Comparison of ENCODE assay signal across 17 cellular contexts in genomic region chr7:91892099-91892788, GRCh38. TPM values are rescaled to one million over a fixed set of nuclear protein-coding genes. Genes with fewer than 3 reads are reported as not detected.
DNase-seq lines count a peak whose midpoint lies in the region; ATAC-seq and TF ChIP-seq lines count a peak whose summit lies in the region.
"Had no signal": no experiment of that assay in that cellular context is flagged by ENCODE, and none has a peak within 500 bp of the region (broad histone marks: within the 10 kb centered on the region; RNA-seq: fewer than 3 reads in every experiment).

No MANE protein-coding gene starts in this region.

- no peaks in the 10 kb centered on the region for H3K79me2 ChIP-seq in PC-3 (ENCODE audit: low read length)

- H3K4me2 ChIP-seq in PC-3 (ENCODE audit: low read length) = 0 out of 2 replicates have a peak overlapping the region, but pooled peaks have one; percentile 4

- intact Hi-C loops in PC-3 (cut with micrococcal nuclease) = no loop called here
- intact Hi-C loops in lower lobe of right lung (cut with DNase I) = no loop called here
- intact Hi-C loops in heart left ventricle (cut with DNase I) = no loop called here
- intact Hi-C loops in CD8-positive, alpha-beta T cell (cut with DNase I, micrococcal nuclease) = no loop called here

- POLR2A ChIA-PET in PC-3 (lab: Charles Lee; ENCODE audit: unreplicated experiment) = interaction anchor here (0.6 kb wide), 1 partner anchor 1009 kb away, joined by 7 read pairs; no protein-coding TSS in a partner anchor
- POLR2A ChIA-PET in CD8-positive, alpha-beta T cell (lab: Charles Lee) = no interaction called here

- no TSS peak for BruUV-seq in PC-3 (replicated peaks; lab: Mats Ljungman, UMichigan)

- no peaks in the 10 kb centered on the region for H3K36me3 ChIP-seq in HUES64 (ENCODE audit: insufficient read depth, low read length)
- H3K36me3 ChIP-seq in PC-3 (ENCODE audit: low read depth, low read length) = no peaks in the 10 kb centered on the region
- no peaks in the 10 kb centered on the region for H3K36me3 ChIP-seq in lower lobe of right lung
- no peaks in the 10 kb centered on the region for H3K36me3 ChIP-seq in heart left ventricle
- no peaks in the 10 kb centered on the region for H3K36me3 ChIP-seq in CD8-positive, alpha-beta T cell (ENCODE audit: insufficient read depth, low read length)
- H3K36me3 ChIP-seq: MG63 had no signal

- H3K4me3 ChIP-seq in HUES64 (ENCODE audit: low read length) (no peak overlapping the region), PC-3 (ENCODE audit: low read length) (no peak overlapping the region), lower lobe of right lung (no peak overlapping the region), heart left ventricle (no peak overlapping the region)
- no peak overlapping the region for H3K4me3 ChIP-seq in CD8-positive, alpha-beta T cell (ENCODE audit: low read depth, low read length)
- H3K4me3 ChIP-seq: MG63 had no signal

- CTCF ChIA-PET in PC-3 (lab: Charles Lee) = no interaction called here
- CTCF ChIA-PET in CD8-positive, alpha-beta T cell (lab: Charles Lee) = no interaction called here

- H3K4me1 Mint-ChIP-seq in CD8-positive, alpha-beta T cell (ENCODE audit: low read depth) = no peaks in the 10 kb centered on the region
- H3K4me1 Mint-ChIP-seq: activated CD4-positive, alpha-beta T cell treated with anti-CD3 and anti-CD28 coated beads, Interleukin-2, amount 10 ng/mL, durations not matched to agents 7 days and 5 days had no signal

- H3K4me1 ChIP-seq in HUES64 (ENCODE audit: insufficient read depth, low read length) = peaks cover 23% of the 10 kb centered on the region; the same call in 1 of the 2 replicates
- peaks cover 20% of the 10 kb centered on the region for H3K4me1 ChIP-seq in PC-3 (ENCODE audit: insufficient read depth, low read length)
- no peaks in the 10 kb centered on the region for H3K4me1 ChIP-seq in lower lobe of right lung
- no peaks in the 10 kb centered on the region for H3K4me1 ChIP-seq in heart left ventricle
- no peaks in the 10 kb centered on the region for H3K4me1 ChIP-seq in CD8-positive, alpha-beta T cell (ENCODE audit: insufficient read depth, low read length)

- H3K27me3 Mint-ChIP-seq in CD8-positive, alpha-beta T cell (ENCODE audit: low read depth) = peaks cover 17% of the 10 kb centered on the region

- DNase-seq in D341Med (ENCODE audit: low spot score) = peak; percentile 34
- no peak for DNase-seq in PC-3
- DNase-seq in lower lobe of right lung = no peak
- no peak for DNase-seq in heart left ventricle
- DNase-seq in CD8-positive, alpha-beta T cell = no peak
- no peak for DNase-seq in HuH-7.5 (ENCODE audit: low spot score)
- DNase-seq: activated CD4-positive, alpha-beta T cell treated with anti-CD3 and anti-CD28 coated beads, Interleukin-2, amount 10 ng/mL, durations not matched to agents 7 days and 5 days; activated T-cell treated with anti-CD3 and anti-CD28 coated beads for 4 hours; effector CD4-positive, alpha-beta T cell; H9; occipital lobe; stimulated activated CD4-positive, alpha-beta T cell treated with anti-CD3 and anti-CD28 coated beads, Interleukin-4, amount 100 ng/mL, for 1 hour had no signal

- no peaks in the 10 kb centered on the region for H3K9me2 ChIP-seq in PC-3 (replicated peaks; ENCODE audit: low read length)

- no peaks in the 10 kb centered on the region for H3K9me3 Mint-ChIP-seq in CD8-positive, alpha-beta T cell

- TF ChIP-seq POLR2A in heart left ventricle (IDR thresholded peaks at IDR 0.05) = no peak

- H3K9me3 ChIP-seq in HUES64 (ENCODE audit: insufficient read depth, low read depth, low read length) = peaks cover 18% of the 10 kb centered on the region
- no peaks in the 10 kb centered on the region for H3K9me3 ChIP-seq in PC-3 (ENCODE audit: low read length)
- no peaks in the 10 kb centered on the region for H3K9me3 ChIP-seq in lower lobe of right lung
- no peaks in the 10 kb centered on the region for H3K9me3 ChIP-seq in heart left ventricle
- no peaks in the 10 kb centered on the region for H3K9me3 ChIP-seq in CD8-positive, alpha-beta T cell (ENCODE audit: low read length)
- H3K9me3 ChIP-seq: MG63 had no signal

- 63% methylated on average over 3 of the region's 3 CpGs for WGBS in HUES64
- WGBS in heart left ventricle, 4 donors = 52 to 64% (median 58%) methylated on average over 3 of the region's 3 CpGs

- no peaks in the 10 kb centered on the region for H3K27me3 ChIP-seq in HUES64 (ENCODE audit: insufficient read depth, low read length)
- no peaks in the 10 kb centered on the region for H3K27me3 ChIP-seq in PC-3 (ENCODE audit: low read length)
- H3K27me3 ChIP-seq in lower lobe of right lung (ENCODE audit: low read depth) = no peaks in the 10 kb centered on the region
- peaks cover 0 to 5% (median 0%) of the 10 kb centered on the region in 9 donors for H3K27me3 ChIP-seq in heart left ventricle
- H3K27me3 ChIP-seq in CD8-positive, alpha-beta T cell (ENCODE audit: insufficient read depth, low read length) = no peaks in the 10 kb centered on the region
- H3K27me3 ChIP-seq: MG63 had no signal

- TF ChIP-seq CTCF in PC-3 (conservative IDR thresholded peaks at IDR 0.05; ENCODE audit: low read depth, low read length) (no peak), lower lobe of right lung (IDR thresholded peaks at IDR 0.05) (no peak), heart left ventricle (IDR thresholded peaks at IDR 0.05) (no peak)
- no peak for TF ChIP-seq CTCF in CD8-positive, alpha-beta T cell (IDR thresholded peaks at IDR 0.05)

- H3K4me3 Mint-ChIP-seq in CD8-positive, alpha-beta T cell = no peak overlapping the region
- H3K4me3 Mint-ChIP-seq: activated CD4-positive, alpha-beta T cell treated with anti-CD3 and anti-CD28 coated beads, Interleukin-2, amount 10 ng/mL, durations not matched to agents 7 days and 5 days; activated naive CD8-positive, alpha-beta T cell; H9 had no signal

- H3K27ac Mint-ChIP-seq in CD8-positive, alpha-beta T cell = no peak overlapping the region
- H3K27ac Mint-ChIP-seq: activated CD4-positive, alpha-beta T cell treated with anti-CD3 and anti-CD28 coated beads, Interleukin-2, amount 10 ng/mL, durations not matched to agents 7 days and 5 days; activated naive CD8-positive, alpha-beta T cell had no signal

- H3K36me3 Mint-ChIP-seq in CD8-positive, alpha-beta T cell = no peaks in the 10 kb centered on the region
- H3K36me3 Mint-ChIP-seq: activated naive CD8-positive, alpha-beta T cell had no signal

- H3F3A ChIP-seq in PC-3 (ENCODE audit: low read length, unreplicated experiment) = no peaks in the 10 kb centered on the region

- no peaks in the 10 kb centered on the region for H4K20me1 ChIP-seq in PC-3 (ENCODE audit: low read length)

- ATAC-seq in PC-3 (peak; percentile 16; the same call in 1 of the 2 replicates), lower lobe of right lung (peak; percentile 50 to 52), HG03045 (IDR thresholded peaks at IDR 0.05; ENCODE audit: unreplicated experiment) (no peak), heart left ventricle (no peak)
- ATAC-seq in CD8-positive, alpha-beta T cell = no peak
- ATAC-seq: Panc1 had no signal

- H3K9ac ChIP-seq in HUES64 (ENCODE audit: low read depth, low read length) (no peak overlapping the region), PC-3 (ENCODE audit: low read length) (no peak overlapping the region)

- H2AFZ ChIP-seq in PC-3 (ENCODE audit: low read length) = 0 out of 2 replicates have a peak overlapping the region, but pooled peaks have one; percentile 35

- H3K27ac ChIP-seq in HUES64 (ENCODE audit: low read depth, low read length) (0 out of 2 replicates have a peak overlapping the region, but pooled peaks have one; percentile 15), PC-3 (ENCODE audit: low read length) (peak overlapping the region; percentile 19), lower lobe of right lung (no peak overlapping the region), heart left ventricle (no peak overlapping the region)
- no peak overlapping the region for H3K27ac ChIP-seq in CD8-positive, alpha-beta T cell (ENCODE audit: low read depth, low read length)

RNA-seq across cellular contexts. Expression of gene MTERF1, which starts 11.7 kb away (rescaled TPM):
- 10.9 TPM for polyA plus RNA-seq in HUES64 (2013, experiment 1 of 2)
- 12.4 TPM for polyA plus RNA-seq in HUES64 (2013, experiment 2 of 2)
- total RNA-seq in PC-3 (2014; rRNA removed) = 4.0 and 10.0 TPM in 2 replicates
- 11.5 TPM for total RNA-seq in lower lobe of right lung
- 10 to 100 TPM in 1 of 9 donors, 1 to 10 TPM in 8; 5.5 to 11.6 (median 7.3) TPM for total RNA-seq in heart left ventricle
- polyA plus RNA-seq in heart left ventricle = 1 to 10 TPM; 6.9 to 8.3 TPM
- 10 to 100 TPM; 12.3 to 12.5 TPM for total RNA-seq in CD8-positive, alpha-beta T cell

RNA-seq across cellular contexts. Expression of gene AKAP9, which starts 48.4 kb away (rescaled TPM):
- 11.6 TPM for polyA plus RNA-seq in HUES64 (2013, experiment 1 of 2)
- polyA plus RNA-seq in HUES64 (2013, experiment 2 of 2) = 13.6 TPM
- total RNA-seq in PC-3 (2014; rRNA removed) (23.9 and 24.9 TPM in 2 replicates), lower lobe of right lung (93.7 TPM), heart left ventricle (10 to 100 TPM; 38.2 to 58.6 (median 51.8) TPM)
- polyA plus RNA-seq in heart left ventricle = 10 to 100 TPM; 13.2 to 22.3 TPM
- total RNA-seq in CD8-positive, alpha-beta T cell = 10 to 100 TPM; 61.2 to 61.3 TPM

Comparison
In these comparisons a context has a peak if more than half of its experiments do, and no peak if none do; other contexts are left out.
1. H3K27ac ChIP-seq: peak in HUES64 (single experiment) and PC-3 (single experiment); none in lower lobe of right lung (single experiment), heart left ventricle (0 of 12) and CD8-positive, alpha-beta T cell (single experiment).
2. ATAC-seq: peak in PC-3 (single experiment) and lower lobe of right lung (2 of 2); none in HG03045 (single experiment), heart left ventricle (0 of 4) and CD8-positive, alpha-beta T cell (single experiment).